15 cellular contexts compared by ENCODE assay signal in the genomic region with DNA sequence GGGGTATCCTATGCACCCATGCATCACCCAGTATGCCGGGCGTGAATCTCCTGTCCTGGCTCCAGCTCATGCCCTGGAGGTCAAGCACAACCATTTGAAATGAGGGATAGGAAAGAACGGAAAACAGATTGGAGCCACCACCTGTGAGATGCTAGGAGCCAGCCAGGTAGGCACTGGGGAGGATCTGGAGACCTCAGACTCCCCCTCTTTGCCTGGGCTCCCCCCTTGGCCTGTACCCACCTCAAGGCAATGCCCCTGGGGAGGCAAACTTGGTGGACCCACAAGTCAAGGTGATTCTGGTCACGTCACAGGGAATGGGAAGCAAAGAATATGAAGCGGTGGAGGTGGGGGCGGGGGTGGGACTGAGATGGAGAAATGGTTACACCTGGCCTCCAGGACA.
DNase-seq lines count a peak whose midpoint lies in the region; ATAC-seq and TF ChIP-seq lines count a peak whose summit lies in the region.
"Had no signal": no experiment of that assay in that cellular context is flagged by ENCODE, and none has a peak within 500 bp of the region (broad histone marks: within the 10 kb centered on the region; RNA-seq: fewer than 3 reads in every experiment).

No MANE protein-coding gene starts in this region.

- H3K27ac ChIP-seq in stomach, result no peak overlapping the region
- H3K27ac ChIP-seq: C4-2B, GM23248 had no signal

- H3K27me3 ChIP-seq in stomach, result peaks cover 0 to 19% (median 6%) of the 10 kb centered on the region in 3 donors

- no peak overlapping the region for H3K4me3 ChIP-seq in stomach
- H3K4me3 ChIP-seq: GM12878, GM23248, HAP-1 had no signal

- H3K9me3 Mint-ChIP-seq in IgD-negative memory B cell (no peaks in the 10 kb centered on the region), activated B cell treated with CpG ODN at 0.5 μM for 24 hours (no peaks in the 10 kb centered on the region), memory B cell (no peaks in the 10 kb centered on the region)
- H3K9me3 Mint-ChIP-seq in stimulated activated memory B cell treated with anti-CD40 and anti-IgM and Interleukin-4, amounts not matched to agents 10 μg/mL and 1 μg/mL and 100 μg/mL, for 72 hours, result no peaks in the 10 kb centered on the region
- H3K9me3 Mint-ChIP-seq: CD4-positive, alpha-beta T cell had no signal

- no peak for TF ChIP-seq EP300 in stomach (IDR thresholded peaks at IDR 0.05)

- WGBS in stomach, 5 donors, result 84 to 89% (median 86%) methylated on average over 6 of the region's 6 CpGs

- H3K4me3 Mint-ChIP-seq in IgD-negative memory B cell (no peak overlapping the region), activated B cell treated with CpG ODN at 0.5 μM for 24 hours (no peak overlapping the region), memory B cell (no peak overlapping the region)
- no peak overlapping the region for H3K4me3 Mint-ChIP-seq in stimulated activated memory B cell treated with anti-CD40 and anti-IgM and Interleukin-4, amounts not matched to agents 10 μg/mL and 1 μg/mL and 100 μg/mL, for 72 hours
- H3K4me3 Mint-ChIP-seq: CD4-positive, alpha-beta T cell had no signal

- peak; percentile 9 for DNase-seq in activated B cell treated with CpG ODN at 0.5 μM for 24 hours
- DNase-seq in memory B cell (ENCODE audit: low spot score in 2 of 2), result no peak
- no peak for DNase-seq in DMS 273 (lab: John Stamatoyannopoulos, UW; ENCODE audit: unreplicated experiment)
- DNase-seq in activated naive CD4-positive, alpha-beta T cell (lab: John Stamatoyannopoulos, UW), result no peak
- DNase-seq in stomach, result no peak
- DNase-seq: Caco-2; CD4-positive, alpha-beta T cell; DMS79 treated with DMSO at 0.1 percent for 48 hours; GM23248 had no signal

- H3K27me3 Mint-ChIP-seq in IgD-negative memory B cell (no peaks in the 10 kb centered on the region), activated B cell treated with CpG ODN at 0.5 μM for 24 hours (no peaks in the 10 kb centered on the region), memory B cell (no peaks in the 10 kb centered on the region)
- no peaks in the 10 kb centered on the region for H3K27me3 Mint-ChIP-seq in stimulated activated memory B cell treated with anti-CD40 and anti-IgM and Interleukin-4, amounts not matched to agents 10 μg/mL and 1 μg/mL and 100 μg/mL, for 72 hours

- H3K27ac Mint-ChIP-seq in IgD-negative memory B cell (peak overlapping the region in 2 of 3 donors; percentile 44 to 59), activated B cell treated with CpG ODN at 0.5 μM for 24 hours (peak overlapping the region; percentile 56), memory B cell (peak overlapping the region; percentile 84)
- peak overlapping the region; percentile 91 for H3K27ac Mint-ChIP-seq in stimulated activated memory B cell treated with anti-CD40 and anti-IgM and Interleukin-4, amounts not matched to agents 10 μg/mL and 1 μg/mL and 100 μg/mL, for 72 hours
- H3K27ac Mint-ChIP-seq: CD4-positive, alpha-beta T cell had no signal

- no peaks in the 10 kb centered on the region for H3K4me1 ChIP-seq in stomach

- no peaks in the 10 kb centered on the region for H3K36me3 ChIP-seq in stomach
- H3K36me3 ChIP-seq: HAP-1 had no signal

- intact Hi-C loops in activated B cell treated with CpG ODN at 0.5 μM for 24 hours (cut with micrococcal nuclease) (no loop called here), stomach (cut with DNase I; ENCODE audit: low total_unique reads) (no loop called here)

- no peak for TF ChIP-seq CTCF in activated B cell treated with CpG ODN at 0.5 μM for 24 hours (IDR thresholded peaks at IDR 0.05)
- no peak for TF ChIP-seq CTCF in stomach (IDR thresholded peaks at IDR 0.05)

- H3K9me3 ChIP-seq in stomach, result no peaks in the 10 kb centered on the region
- H3K9me3 ChIP-seq: Caco-2, HAP-1 had no signal

- H3K36me3 Mint-ChIP-seq in IgD-negative memory B cell (peaks cover 2% of the 10 kb centered on the region), activated B cell treated with CpG ODN at 0.5 μM for 24 hours (ENCODE audit: low read depth) (peaks cover 91% of the 10 kb centered on the region), memory B cell (peaks cover 40% of the 10 kb centered on the region)
- peaks cover 70% of the 10 kb centered on the region for H3K36me3 Mint-ChIP-seq in stimulated activated memory B cell treated with anti-CD40 and anti-IgM and Interleukin-4, amounts not matched to agents 10 μg/mL and 1 μg/mL and 100 μg/mL, for 72 hours

- CTCF ChIA-PET in activated B cell treated with CpG ODN at 0.5 μM for 24 hours (lab: Charles Lee), result no interaction called here

- no peak for TF ChIP-seq POLR2A in stomach (IDR thresholded peaks at IDR 0.05)

- ATAC-seq in activated B cell treated with CpG ODN at 0.5 μM for 24 hours (ENCODE audit: low read depth) (no peak), memory B cell (ENCODE audit: low read depth) (no peak), HG03432 (IDR thresholded peaks at IDR 0.05; ENCODE audit: unreplicated experiment) (no peak)
- no peak for ATAC-seq in stimulated activated memory B cell treated with anti-CD40 and anti-IgM and Interleukin-4, amounts not matched to agents 10 μg/mL and 1 μg/mL and 100 μg/mL, for 72 hours
- ATAC-seq: GM12878 had no signal

- POLR2A ChIA-PET in activated B cell treated with CpG ODN at 0.5 μM for 24 hours (lab: Charles Lee), result interaction anchor here (1.0 to 1.2 kb wide), 3 partner anchors 9 to 42 kb away, joined by 3 to 4 read pairs (median 3); no protein-coding TSS in a partner anchor

- peaks cover 35 to 58% (median 52%) of the 10 kb centered on the region in 3 donors for H3K4me1 Mint-ChIP-seq in IgD-negative memory B cell
- H3K4me1 Mint-ChIP-seq in activated B cell treated with CpG ODN at 0.5 μM for 24 hours, result peaks cover 78% of the 10 kb centered on the region
- peaks cover 58% of the 10 kb centered on the region for H3K4me1 Mint-ChIP-seq in memory B cell
- H3K4me1 Mint-ChIP-seq in stimulated activated memory B cell treated with anti-CD40 and anti-IgM and Interleukin-4, amounts not matched to agents 10 μg/mL and 1 μg/mL and 100 μg/mL, for 72 hours, result peaks cover 86% of the 10 kb centered on the region
